20 cellular contexts compared by ENCODE assay signal in the genomic region with DNA sequence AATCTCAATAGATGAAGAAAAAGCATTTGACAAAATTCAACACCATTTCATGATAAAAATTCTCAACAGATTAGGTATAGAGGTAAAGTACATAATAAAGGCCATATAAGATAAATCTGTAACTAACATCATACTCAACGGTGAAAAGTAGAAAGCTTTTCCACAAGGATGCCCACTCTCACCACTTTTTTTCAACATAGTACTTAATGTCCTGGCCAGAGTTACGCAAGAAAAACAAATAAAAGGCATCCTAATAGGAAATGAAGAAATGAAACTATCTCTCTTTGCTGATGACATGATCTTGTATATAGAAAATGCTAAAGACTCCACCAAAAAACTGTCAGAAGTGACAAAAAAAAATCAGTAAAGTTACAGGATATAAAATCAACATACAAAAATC.
"Had no signal": no experiment of that assay in that cellular context is flagged by ENCODE, and none has a peak within 500 bp of the region (broad histone marks: within the 10 kb centered on the region; RNA-seq: fewer than 3 reads in every experiment).

No MANE protein-coding gene starts in this region.

- H3K4me1 ChIP-seq: gastroesophageal sphincter, parathyroid adenoma, suprapubic skin, upper lobe of right lung had no signal

- H3K27me3 ChIP-seq: foreskin keratinocyte, gastroesophageal sphincter, heart left ventricle, hepatocyte, right lobe of liver, suprapubic skin, transverse colon, upper lobe of right lung had no signal

- H2AFZ ChIP-seq: hepatocyte, parathyroid adenoma had no signal

- FAIRE-seq: kidney had no signal

- H3K4me3 ChIP-seq: gastroesophageal sphincter, heart left ventricle, hepatocyte, lung, right lobe of liver, smooth muscle cell, suprapubic skin, transverse colon, upper lobe of right lung had no signal

- H3K4me2 ChIP-seq: hepatocyte, smooth muscle cell had no signal

- H3K9me3 ChIP-seq: right lobe of liver had no signal

- H3K36me3 ChIP-seq: gastroesophageal sphincter, heart left ventricle, right lobe of liver, suprapubic skin, transverse colon, upper lobe of right lung had no signal

- H3K27ac ChIP-seq: foreskin keratinocyte, gastroesophageal sphincter, heart left ventricle, hepatocyte, parathyroid adenoma, right lobe of liver, suprapubic skin, transverse colon, upper lobe of right lung had no signal

- DNase-seq: cortex of kidney; heart left ventricle; kidney; natural killer cell; right lobe of liver; stimulated activated CD4-positive, alpha-beta T cell treated with anti-CD3 and anti-CD28 coated beads, Interleukin-12 subunit alpha, Interleukin-12 subunit beta, amount 100 ng/mL, for 4 hours; stimulated activated CD4-positive, alpha-beta T cell treated with anti-CD3 and anti-CD28 coated beads, Interleukin-1b, Interleukin-23, amount 100 ng/mL, for 48 hours; stimulated activated CD4-positive, alpha-beta T cell treated with anti-CD3 and anti-CD28 coated beads, Interleukin-4, amount 100 ng/mL, for 1 hour; stimulated activated CD8-positive, alpha-beta memory T cell treated with anti-CD3 and anti-CD28 coated beads, Interleukin-4, amount 100 ng/mL, for 48 hours; stimulated activated naive CD4-positive, alpha-beta T cell; stimulated activated naive CD8-positive, alpha-beta T cell treated with anti-CD3 and anti-CD28 coated beads, Interleukin-15, amount 100 ng/mL, for 72 hours; transverse colon; upper lobe of right lung had no signal

- H3K9ac ChIP-seq: parathyroid adenoma had no signal
